20 cellular contexts compared by ENCODE assay signal in the genomic region with DNA sequence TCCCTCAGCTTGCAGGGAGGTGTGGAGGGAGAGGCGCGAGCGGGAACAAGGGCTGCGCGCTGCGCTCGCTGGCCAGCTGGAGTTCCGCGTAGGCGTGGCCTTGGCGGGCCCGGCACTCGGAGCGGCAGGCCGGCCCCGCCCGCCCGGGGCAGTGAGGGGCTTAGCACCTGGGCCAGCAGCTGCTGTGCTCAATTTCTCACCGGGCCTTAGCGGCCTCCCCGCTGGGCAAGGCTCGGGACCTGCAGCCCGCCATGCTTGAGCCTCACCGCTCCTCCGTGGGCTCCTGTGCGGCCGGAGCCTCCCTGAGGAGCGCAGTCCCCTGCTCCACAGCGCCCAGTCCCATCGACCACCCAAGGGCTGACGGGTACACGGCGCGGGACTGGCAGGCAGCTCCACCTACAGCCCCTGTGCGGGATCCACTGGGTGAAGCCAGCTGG.
"Had no signal": no experiment of that assay in that cellular context is flagged by ENCODE, and none has a peak within 500 bp of the region (broad histone marks: within the 10 kb centered on the region; RNA-seq: fewer than 3 reads in every experiment).

No MANE protein-coding gene starts in this region.

- H3K27me3 Mint-ChIP-seq: activated CD4-positive, alpha-beta memory T cell treated with anti-CD3 and anti-CD28 coated beads, Interleukin-2, amount 10 ng/mL, durations not matched to agents 7 days and 5 days; activated CD4-positive, alpha-beta T cell treated with anti-CD3 and anti-CD28 coated beads for 36 hours; activated naive CD8-positive, alpha-beta T cell had no signal

- H3K4me3 ChIP-seq: dorsolateral prefrontal cortex, ovary, transverse colon had no signal

- H3K9me3 Mint-ChIP-seq: activated T-cell treated with anti-CD3 and anti-CD28 coated beads, Interleukin-2, amount 50 U/mL, for 4 hours had no signal

- DNase-seq: activated CD4-positive, alpha-beta memory T cell treated with anti-CD3 and anti-CD28 coated beads, Interleukin-2, amount 10 ng/mL, durations not matched to agents 7 days and 5 days; activated CD4-positive, alpha-beta T cell treated with anti-CD3 and anti-CD28 coated beads for 36 hours; activated effector memory CD4-positive, alpha-beta T cell treated with Interleukin-2 at 50 U/mL for 16 hours; activated T-cell treated with anti-CD3 and anti-CD28 coated beads, Interleukin-2, amount 50 U/mL, for 4 hours; amniotic stem cell; dorsolateral prefrontal cortex; hypothalamus; midbrain; ovary; stimulated activated CD4-positive, alpha-beta T cell treated with anti-CD3 and anti-CD28 coated beads, Interleukin-15, amount 100 ng/mL, for 24 hours; stimulated activated CD4-positive, alpha-beta T cell treated with anti-CD3 and anti-CD28 coated beads, Interleukin-4, amount 100 ng/mL, for 24 hours; stimulated activated naive CD4-positive, alpha-beta T cell treated with Interleukin-2 at 50 U/mL for 16 hours; substantia nigra; T-helper 1 cell; T1000; transverse colon; WERI-Rb-1 had no signal

- H3K4me1 ChIP-seq: transverse colon had no signal

- H3K4me1 Mint-ChIP-seq: activated CD4-positive, alpha-beta memory T cell treated with anti-CD3 and anti-CD28 coated beads, Interleukin-2, amount 10 ng/mL, durations not matched to agents 7 days and 5 days; activated CD4-positive, alpha-beta T cell treated with anti-CD3 and anti-CD28 coated beads for 36 hours had no signal

- H3K4me3 Mint-ChIP-seq: activated CD4-positive, alpha-beta memory T cell treated with anti-CD3 and anti-CD28 coated beads, Interleukin-2, amount 10 ng/mL, durations not matched to agents 7 days and 5 days; activated CD4-positive, alpha-beta T cell treated with anti-CD3 and anti-CD28 coated beads for 36 hours; activated naive CD8-positive, alpha-beta T cell; activated T-cell treated with anti-CD3 and anti-CD28 coated beads, Interleukin-2, amount 50 U/mL, for 4 hours had no signal

- H3K27ac ChIP-seq: dorsolateral prefrontal cortex, ovary, transverse colon, WERI-Rb-1 had no signal

- H3K27ac Mint-ChIP-seq: activated CD4-positive, alpha-beta memory T cell treated with anti-CD3 and anti-CD28 coated beads, Interleukin-2, amount 10 ng/mL, durations not matched to agents 7 days and 5 days; activated CD4-positive, alpha-beta T cell treated with anti-CD3 and anti-CD28 coated beads for 36 hours; activated naive CD8-positive, alpha-beta T cell had no signal

- ATAC-seq: activated CD4-positive, alpha-beta T cell treated with anti-CD3 and anti-CD28 coated beads for 36 hours; activated T-cell treated with anti-CD3 and anti-CD28 coated beads, Interleukin-2, amount 50 U/mL, for 4 hours; esophagus mucosa; SK-N-SH treated with all-trans-retinoic acid at 6 μM for 48 hours had no signal

- H3K36me3 ChIP-seq: ovary, transverse colon, WERI-Rb-1 had no signal

- H3K36me3 Mint-ChIP-seq: activated naive CD8-positive, alpha-beta T cell had no signal

- H3K9me3 ChIP-seq: ovary, transverse colon had no signal

- H3K27me3 ChIP-seq: dorsolateral prefrontal cortex, ovary, transverse colon had no signal
